In genomic region chr6:89015971-89016370, GRCh38 we compare ENCODE assay signal across 39 cellular contexts.
"Had no signal": no experiment of that assay in that cellular context is flagged by ENCODE, and none has a peak within 500 bp of the region (broad histone marks: within the 10 kb centered on the region; RNA-seq: fewer than 3 reads in every experiment).

No MANE protein-coding gene starts in this region.

- ATAC-seq: activated CD4-positive, alpha-beta T cell treated with anti-CD3 and anti-CD28 coated beads for 36 hours; activated CD4-positive, CD25-positive, alpha-beta regulatory T cell treated with anti-CD3 and anti-CD28 coated beads, Interleukin-2, amount 50 U/mL, for 24 hours; activated CD8-positive, alpha-beta memory T cell treated with anti-CD3 and anti-CD28 coated beads, Interleukin-2, amount 10 ng/mL, durations not matched to agents 7 days and 5 days; activated CD8-positive, alpha-beta T cell treated with anti-CD3 and anti-CD28 coated beads, Interleukin-2, amount 10 ng/mL, durations not matched to agents 7 days and 5 days; activated naive CD8-positive, alpha-beta T cell treated with anti-CD3 and anti-CD28 coated beads, Interleukin-2, amount 50 U/mL, for 24 hours; WTC11 had no signal

- DNase-seq: activated CD4-positive, alpha-beta memory T cell treated with anti-CD3 and anti-CD28 coated beads, Interleukin-2, amount 10 ng/mL, durations not matched to agents 7 days and 5 days; activated CD4-positive, alpha-beta T cell treated with anti-CD3 and anti-CD28 coated beads for 1 hour; activated CD4-positive, alpha-beta T cell treated with anti-CD3 and anti-CD28 coated beads for 36 hours; activated CD4-positive, alpha-beta T cell treated with anti-CD3 and anti-CD28 coated beads for 48 hours; activated CD4-positive, alpha-beta T cell treated with anti-CD3 and anti-CD28 coated beads, Interleukin-2, amount 10 ng/mL, durations not matched to agents 7 days and 5 days; activated CD4-positive, alpha-beta T cell treated with anti-CD3 and anti-CD28 coated beads, Interleukin-2, amount 50 U/mL, for 48 hours; activated CD4-positive, CD25-positive, alpha-beta regulatory T cell; activated CD8-positive, alpha-beta memory T cell treated with anti-CD3 and anti-CD28 coated beads for 24 hours; activated CD8-positive, alpha-beta memory T cell treated with anti-CD3 and anti-CD28 coated beads, Interleukin-2, amount 10 ng/mL, durations not matched to agents 7 days and 5 days; activated CD8-positive, alpha-beta memory T cell treated with anti-CD3 and anti-CD28 coated beads, Interleukin-2, amount 50 U/mL, for 48 hours; activated CD8-positive, alpha-beta T cell treated with anti-CD3 and anti-CD28 coated beads, Interleukin-2, amount 10 ng/mL, durations not matched to agents 7 days and 5 days; activated effector memory CD4-positive, alpha-beta T cell treated with Interleukin-2 at 50 U/mL for 16 hours; activated gamma-delta T cell; activated naive CD4-positive, alpha-beta T cell treated with anti-CD3 and anti-CD28 coated beads, Interleukin-2, amount 50 U/mL, for 16 hours; activated naive CD4-positive, alpha-beta T cell treated with Interleukin-2 at 50 U/mL for 16 hours; activated naive CD8-positive, alpha-beta T cell treated with anti-CD3 and anti-CD28 coated beads, Interleukin-2, amount 10 ng/mL, durations not matched to agents 7 days and 5 days; activated naive CD8-positive, alpha-beta T cell treated with anti-CD3 and anti-CD28 coated beads, Interleukin-2, amount 50 U/mL, for 24 hours; activated T-cell treated with anti-CD3 and anti-CD28 coated beads, Interleukin-2, amount 50 U/mL, for 24 hours; activated T-cell treated with anti-CD3 and anti-CD28 coated beads, Interleukin-2, amount 50 U/mL, for 48 hours; amygdala; anterior cingulate cortex; caudate nucleus; cerebellar nuclear complex; colonic mucosa; T-helper 2 cell; T-helper 9 cell; WERI-Rb-1 had no signal

- FAIRE-seq: bronchial epithelial cell, TTC549 had no signal

- H3K27me3 Mint-ChIP-seq: activated CD4-positive, alpha-beta memory T cell treated with anti-CD3 and anti-CD28 coated beads, Interleukin-2, amount 10 ng/mL, durations not matched to agents 7 days and 5 days; activated CD4-positive, alpha-beta T cell treated with anti-CD3 and anti-CD28 coated beads for 36 hours; activated CD4-positive, alpha-beta T cell treated with anti-CD3 and anti-CD28 coated beads, Interleukin-2, amount 10 ng/mL, durations not matched to agents 7 days and 5 days; activated CD8-positive, alpha-beta memory T cell treated with anti-CD3 and anti-CD28 coated beads, Interleukin-2, amount 10 ng/mL, durations not matched to agents 7 days and 5 days; activated naive CD8-positive, alpha-beta T cell; activated naive CD8-positive, alpha-beta T cell treated with anti-CD3 and anti-CD28 coated beads, Interleukin-2, amount 50 U/mL, for 24 hours; brain; central memory CD8-positive, alpha-beta T cell had no signal

- H3K9me3 Mint-ChIP-seq: activated CD4-positive, alpha-beta memory T cell treated with anti-CD3 and anti-CD28 coated beads, Interleukin-2, amount 10 ng/mL, durations not matched to agents 7 days and 5 days; central memory CD8-positive, alpha-beta T cell had no signal

- H3K36me3 ChIP-seq: ascending aorta, cardiac muscle cell, colonic mucosa, WERI-Rb-1 had no signal

- H3K27ac Mint-ChIP-seq: activated CD4-positive, alpha-beta memory T cell treated with anti-CD3 and anti-CD28 coated beads, Interleukin-2, amount 10 ng/mL, durations not matched to agents 7 days and 5 days; activated CD4-positive, alpha-beta T cell treated with anti-CD3 and anti-CD28 coated beads for 36 hours; activated CD4-positive, alpha-beta T cell treated with anti-CD3 and anti-CD28 coated beads, Interleukin-2, amount 10 ng/mL, durations not matched to agents 7 days and 5 days; activated CD8-positive, alpha-beta memory T cell treated with anti-CD3 and anti-CD28 coated beads, Interleukin-2, amount 10 ng/mL, durations not matched to agents 7 days and 5 days; activated CD8-positive, alpha-beta T cell treated with anti-CD3 and anti-CD28 coated beads, Interleukin-2, amount 10 ng/mL, durations not matched to agents 7 days and 5 days; activated naive CD8-positive, alpha-beta T cell; activated naive CD8-positive, alpha-beta T cell treated with anti-CD3 and anti-CD28 coated beads, Interleukin-2, amount 10 ng/mL, durations not matched to agents 7 days and 5 days; activated naive CD8-positive, alpha-beta T cell treated with anti-CD3 and anti-CD28 coated beads, Interleukin-2, amount 50 U/mL, for 24 hours; activated T-cell treated with anti-CD3 and anti-CD28 coated beads, Interleukin-2, amount 50 U/mL, for 24 hours; activated T-helper 2 cell treated with anti-CD3 and anti-CD28 coated beads, Interferon-gamma antibody, Interleukin-2, Interleukin-4, amounts not matched to agents 10 μg/mL and 5 μg/mL and 100 μg/mL, durations not matched to agents 14 hours and 24 hours and 36 hours; brain; T-helper 1 cell treated with Interleukin-12 subunit alpha and Interleukin-12 subunit beta and Interleukin-4 antibody, amounts not matched to agents 30 μg/mL and 1 μg/mL, for 36 hours; T-helper 2 cell treated with Interferon-gamma antibody and Interleukin-4, amounts not matched to agents 5 μg/mL and 100 μg/mL, for 36 hours; WTC11 had no signal

- H3K4me3 ChIP-seq: ascending aorta, cardiac muscle cell, colonic mucosa had no signal

- H3K4me1 Mint-ChIP-seq: activated CD4-positive, alpha-beta memory T cell treated with anti-CD3 and anti-CD28 coated beads, Interleukin-2, amount 10 ng/mL, durations not matched to agents 7 days and 5 days; activated CD4-positive, alpha-beta T cell treated with anti-CD3 and anti-CD28 coated beads for 36 hours; activated CD4-positive, alpha-beta T cell treated with anti-CD3 and anti-CD28 coated beads, Interleukin-2, amount 10 ng/mL, durations not matched to agents 7 days and 5 days; activated CD8-positive, alpha-beta memory T cell treated with anti-CD3 and anti-CD28 coated beads, Interleukin-2, amount 10 ng/mL, durations not matched to agents 7 days and 5 days; activated naive CD8-positive, alpha-beta T cell treated with anti-CD3 and anti-CD28 coated beads, Interleukin-2, amount 50 U/mL, for 24 hours; brain; central memory CD8-positive, alpha-beta T cell had no signal

- H3K27me3 ChIP-seq: ascending aorta, cardiac muscle cell, colonic mucosa had no signal

- H3K9me3 ChIP-seq: ascending aorta, colonic mucosa had no signal

- H3K27ac ChIP-seq: ascending aorta, cardiac muscle cell, colonic mucosa, WERI-Rb-1 had no signal

- H3K4me1 ChIP-seq: ascending aorta, colonic mucosa had no signal

- H3K36me3 Mint-ChIP-seq: brain, WTC11 had no signal

- H3K4me3 Mint-ChIP-seq: activated CD4-positive, alpha-beta memory T cell treated with anti-CD3 and anti-CD28 coated beads, Interleukin-2, amount 10 ng/mL, durations not matched to agents 7 days and 5 days; activated CD4-positive, alpha-beta T cell treated with anti-CD3 and anti-CD28 coated beads for 36 hours; activated CD4-positive, alpha-beta T cell treated with anti-CD3 and anti-CD28 coated beads, Interleukin-2, amount 10 ng/mL, durations not matched to agents 7 days and 5 days; activated CD8-positive, alpha-beta memory T cell treated with anti-CD3 and anti-CD28 coated beads, Interleukin-2, amount 10 ng/mL, durations not matched to agents 7 days and 5 days; activated CD8-positive, alpha-beta T cell treated with anti-CD3 and anti-CD28 coated beads, Interleukin-2, amount 10 ng/mL, durations not matched to agents 7 days and 5 days; activated naive CD8-positive, alpha-beta T cell; activated naive CD8-positive, alpha-beta T cell treated with anti-CD3 and anti-CD28 coated beads, Interleukin-2, amount 10 ng/mL, durations not matched to agents 7 days and 5 days; activated naive CD8-positive, alpha-beta T cell treated with anti-CD3 and anti-CD28 coated beads, Interleukin-2, amount 50 U/mL, for 24 hours; activated T-cell treated with anti-CD3 and anti-CD28 coated beads, Interleukin-2, amount 50 U/mL, for 24 hours; brain; central memory CD8-positive, alpha-beta T cell; T-helper 1 cell treated with Interleukin-12 subunit alpha and Interleukin-12 subunit beta and Interleukin-4 antibody, amounts not matched to agents 30 μg/mL and 1 μg/mL, for 36 hours; T-helper 2 cell treated with Interferon-gamma antibody and Interleukin-4, amounts not matched to agents 5 μg/mL and 100 μg/mL, for 36 hours; WTC11 had no signal
